In genomic region chr6:105601541-105602174, GRCh38 we compare ENCODE assay signal across 9 cellular contexts.
DNase-seq lines count a peak whose midpoint lies in the region; ATAC-seq and TF ChIP-seq lines count a peak whose summit lies in the region.
"Had no signal": no experiment of that assay in that cellular context is flagged by ENCODE, and none has a peak within 500 bp of the region (broad histone marks: within the 10 kb centered on the region; RNA-seq: fewer than 3 reads in every experiment).

No MANE protein-coding gene starts in this region.

- H4K20me1 ChIP-seq in PC-3 (ENCODE audit: low read length): no peaks in the 10 kb centered on the region

- H3K27ac Mint-ChIP-seq in central memory CD8-positive, alpha-beta T cell (ENCODE audit: low read depth): peak overlapping the region; percentile 67

- ATAC-seq in HG02852 (IDR thresholded peaks at IDR 0.05; ENCODE audit: unreplicated experiment) (peak; percentile 96), PC-3 (no peak), mucosa of descending colon (peak; percentile 76)
- ATAC-seq in central memory CD8-positive, alpha-beta T cell (replicated peaks; ENCODE audit: extremely low read depth, poor library complexity, severe bottlenecking): peak; percentile 24

- no peak overlapping the region for H2AFZ ChIP-seq in PC-3 (ENCODE audit: low read length)

- no peaks in the 10 kb centered on the region for H3K79me2 ChIP-seq in PC-3 (ENCODE audit: low read length)

- H3K27me3 Mint-ChIP-seq in central memory CD8-positive, alpha-beta T cell: no peaks in the 10 kb centered on the region

- peak; percentile 11 to 16 for DNase-seq in activated CD4-positive, alpha-beta T cell treated with anti-CD3 and anti-CD28 coated beads for 4 hours
- DNase-seq in activated CD4-positive, alpha-beta T cell treated with anti-CD3 and anti-CD28 coated beads, Interleukin-2, amount 50 U/mL, for 1 hour: no peak
- no peak for DNase-seq in PC-3
- DNase-seq in central memory CD8-positive, alpha-beta T cell (ENCODE audit: low spot score in 2 of 2): no peak
- peak in 2 of 3 donors; percentile 43 to 54 for DNase-seq in mucosa of descending colon
- peak; percentile 68 for DNase-seq in testis
- DNase-seq in foreskin melanocyte: no peak

- H3K4me3 ChIP-seq in PC-3 (ENCODE audit: low read length) (no peak overlapping the region), mucosa of descending colon (no peak overlapping the region), testis (no peak overlapping the region)

- H3K4me1 Mint-ChIP-seq in central memory CD8-positive, alpha-beta T cell: peaks cover 9% of the 10 kb centered on the region

- H3K36me3 Mint-ChIP-seq in central memory CD8-positive, alpha-beta T cell (ENCODE audit: insufficient read depth): no peaks in the 10 kb centered on the region

- no peak overlapping the region for H3K9ac ChIP-seq in PC-3 (ENCODE audit: low read length)

- H3K36me3 ChIP-seq in PC-3 (ENCODE audit: low read depth, low read length): no peaks in the 10 kb centered on the region
- H3K36me3 ChIP-seq in mucosa of descending colon (ENCODE audit: low read depth): no peaks in the 10 kb centered on the region
- H3K36me3 ChIP-seq in testis (ENCODE audit: low read depth, missing control alignments): no peaks in the 10 kb centered on the region

- H3K4me1 ChIP-seq in PC-3 (ENCODE audit: insufficient read depth, low read length) (peaks cover 31% of the 10 kb centered on the region), mucosa of descending colon (ENCODE audit: low read depth) (peaks cover 5% of the 10 kb centered on the region), testis (no peaks in the 10 kb centered on the region)

- H3K27me3 ChIP-seq in PC-3 (ENCODE audit: low read length) (no peaks in the 10 kb centered on the region), testis (no peaks in the 10 kb centered on the region)

- H3K9me3 ChIP-seq in PC-3 (ENCODE audit: low read length): no peaks in the 10 kb centered on the region
- no peaks in the 10 kb centered on the region for H3K9me3 ChIP-seq in mucosa of descending colon
- H3K9me3 ChIP-seq in testis: no peaks in the 10 kb centered on the region

- H3K27ac ChIP-seq in PC-3 (ENCODE audit: low read length) (peak overlapping the region; percentile 86; the same call in 1 of the 2 replicates), testis (peak overlapping the region in 1 of 2 donors; percentile 34)
- H3K27ac ChIP-seq: C4-2B had no signal

- H3F3A ChIP-seq in PC-3 (ENCODE audit: low read length, unreplicated experiment): no peaks in the 10 kb centered on the region

- peak overlapping the region; percentile 67 for H3K4me3 Mint-ChIP-seq in central memory CD8-positive, alpha-beta T cell

- H3K9me3 Mint-ChIP-seq in central memory CD8-positive, alpha-beta T cell: peaks cover 4% of the 10 kb centered on the region

- H3K9me2 ChIP-seq in PC-3 (replicated peaks; ENCODE audit: low read length): no peaks in the 10 kb centered on the region

- CTCF ChIA-PET in PC-3 (lab: Charles Lee): no interaction called here

- POLR2A ChIA-PET in PC-3 (lab: Charles Lee; ENCODE audit: unreplicated experiment): no interaction called here

- no peak for TF ChIP-seq POLR2A in testis (IDR thresholded peaks at IDR 0.05)

- no TSS peak for BruUV-seq in PC-3 (replicated peaks; lab: Mats Ljungman, UMichigan)

- TF ChIP-seq CTCF in PC-3 (conservative IDR thresholded peaks at IDR 0.05; ENCODE audit: low read depth, low read length): no peak
- no peak for TF ChIP-seq CTCF in mucosa of descending colon (IDR thresholded peaks at IDR 0.05)
- TF ChIP-seq CTCF in testis (IDR thresholded peaks at IDR 0.05): no peak

- no peak overlapping the region for H3K4me2 ChIP-seq in PC-3 (ENCODE audit: low read length)

- 53 to 60% methylated on average over 6 of the region's 6 CpGs for WGBS in testis, 2 donors

- intact Hi-C loops in PC-3 (cut with micrococcal nuclease): no loop called here
- intact Hi-C loops in mucosa of descending colon (cut with DNase I, micrococcal nuclease): no loop called here
- intact Hi-C loops in testis (cut with DNase I; ENCODE audit: low total_unique reads): no loop called here

Comparison
In these comparisons a context has a peak if more than half of its experiments do, and no peak if none do; other contexts are left out.
1. DNase-seq: peak in activated CD4-positive, alpha-beta T cell treated with anti-CD3 and anti-CD28 coated beads for 4 hours (2 of 2), mucosa of descending colon (2 of 3) and testis (single experiment); none in activated CD4-positive, alpha-beta T cell treated with anti-CD3 and anti-CD28 coated beads, Interleukin-2, amount 50 U/mL, for 1 hour (single experiment), PC-3 (single experiment), central memory CD8-positive, alpha-beta T cell (0 of 2) and foreskin melanocyte (single experiment).